Comparison of ENCODE assay signal across 15 cellular contexts in the genomic region with DNA sequence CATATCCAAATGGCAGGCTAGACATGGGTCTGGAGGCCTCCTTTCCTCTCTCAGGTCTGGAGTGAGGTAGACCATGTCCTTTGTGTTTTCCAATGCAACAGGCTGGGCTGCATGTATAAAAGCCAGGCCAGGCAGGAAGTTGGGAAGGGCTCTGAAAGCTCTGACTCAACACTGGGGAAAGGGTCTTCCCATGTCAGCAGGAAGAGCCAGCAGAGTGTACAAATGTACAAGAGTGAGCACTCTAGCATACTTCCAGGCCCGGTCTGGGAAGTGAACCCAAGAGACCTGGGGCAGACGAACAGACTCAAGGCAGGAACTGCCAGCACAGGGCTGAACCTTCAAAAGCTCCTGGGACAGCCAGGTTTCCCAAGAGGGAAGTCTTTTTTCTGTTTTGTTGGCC. TPM values are rescaled to one million over a fixed set of nuclear protein-coding genes. Genes with fewer than 3 reads are reported as not detected.
DNase-seq lines count a peak whose midpoint lies in the region; ATAC-seq, FAIRE-seq and TF ChIP-seq lines count a peak whose summit lies in the region.
"Had no signal": no experiment of that assay in that cellular context is flagged by ENCODE, and none has a peak within 500 bp of the region (broad histone marks: within the 10 kb centered on the region; RNA-seq: fewer than 3 reads in every experiment).

No MANE protein-coding gene starts in this region.

- no peak overlapping the region for H3K4me3 ChIP-seq in heart left ventricle
- H3K4me3 ChIP-seq in brain microvascular endothelial cell (ENCODE audit: low read depth, low read length), result no peak overlapping the region
- H3K4me3 ChIP-seq in spleen, result no peak overlapping the region
- H3K4me3 ChIP-seq in esophagus squamous epithelium, result no peak overlapping the region

- H3K36me3 Mint-ChIP-seq in activated CD8-positive, alpha-beta memory T cell treated with anti-CD3 and anti-CD28 coated beads, Interleukin-2, amount 10 ng/mL, durations not matched to agents 7 days and 5 days, result no peaks in the 10 kb centered on the region
- H3K36me3 Mint-ChIP-seq: IgD-negative memory B cell, type B pancreatic cell had no signal

- peak overlapping the region in 11 of 12 donors; percentile 3 to 66 (median 39) for H3K27ac ChIP-seq in heart left ventricle
- peak overlapping the region; percentile 40 for H3K27ac ChIP-seq in brain microvascular endothelial cell
- peak overlapping the region in 6 of 8 donors; percentile 13 to 66 (median 38) for H3K27ac ChIP-seq in spleen
- H3K27ac ChIP-seq in esophagus squamous epithelium, result peak overlapping the region in 2 of 4 donors; percentile 14 to 33

- in situ Hi-C loops in brain microvascular endothelial cell (cut with HindIII; ENCODE audit: low pct_ligation_motif_present, low sequenced_read_pairs), result loop anchor here (10.0 kb wide), 1 partner anchor 137 kb away; no protein-coding TSS in a partner anchor

- H3K4me1 ChIP-seq in heart left ventricle, result peaks cover 0 to 50% (median 23%) of the 10 kb centered on the region in 12 donors
- peaks cover 0 to 52% (median 31%) of the 10 kb centered on the region in 6 donors for H3K4me1 ChIP-seq in spleen
- H3K4me1 ChIP-seq in esophagus squamous epithelium, result peaks cover 0 to 22% (median under 1%) of the 10 kb centered on the region in 3 donors

- TF ChIP-seq POLR2A in heart left ventricle (IDR thresholded peaks at IDR 0.05) (no peak), spleen (IDR thresholded peaks at IDR 0.05) (no peak), esophagus squamous epithelium (IDR thresholded peaks at IDR 0.05) (no peak)

- H3K36me3 ChIP-seq in heart left ventricle (peaks cover 0 to 12% (median 0%) of the 10 kb centered on the region in 9 donors), brain microvascular endothelial cell (replicated peaks) (no peaks in the 10 kb centered on the region), spleen (peaks cover 0 to 29% (median 10%) of the 10 kb centered on the region in 6 donors), esophagus squamous epithelium (peaks cover 0 to 12% (median 0%) of the 10 kb centered on the region in 3 donors)

- WGBS in heart left ventricle, 4 donors, result 16 to 47% (median 35%) methylated on average over 2 of the region's 2 CpGs
- 28 to 41% (median 31%) methylated on average over 2 of the region's 2 CpGs for WGBS in spleen, 5 donors
- WGBS in esophagus squamous epithelium, 2 donors, result 40 to 63% methylated on average over 2 of the region's 2 CpGs

- H3K27me3 ChIP-seq in heart left ventricle (no peaks in the 10 kb centered on the region), brain microvascular endothelial cell (replicated peaks) (no peaks in the 10 kb centered on the region), spleen (replicated peaks in 1 of 7) (no peaks in the 10 kb centered on the region), esophagus squamous epithelium (no peaks in the 10 kb centered on the region)

- no peaks in the 10 kb centered on the region for H3K27me3 Mint-ChIP-seq in activated CD8-positive, alpha-beta memory T cell treated with anti-CD3 and anti-CD28 coated beads, Interleukin-2, amount 10 ng/mL, durations not matched to agents 7 days and 5 days
- H3K27me3 Mint-ChIP-seq: activated naive CD8-positive, alpha-beta T cell treated with anti-CD3 and anti-CD28 coated beads, Interleukin-2, amount 10 ng/mL, durations not matched to agents 7 days and 5 days; IgD-negative memory B cell; type B pancreatic cell had no signal

- H3K9me3 ChIP-seq in heart left ventricle, result no peaks in the 10 kb centered on the region
- no peaks in the 10 kb centered on the region for H3K9me3 ChIP-seq in spleen
- H3K9me3 ChIP-seq in esophagus squamous epithelium, result no peaks in the 10 kb centered on the region

- DNase-seq in heart left ventricle (no peak), cardiac septum (ENCODE audit: low spot score) (no peak), brain microvascular endothelial cell (peak; percentile 20), islet precursor cell (peak; percentile 83), spleen (no peak), frontal cortex (ENCODE audit: low spot score in 2 of 2) (no peak), esophagus squamous epithelium (lab: John Stamatoyannopoulos, UW) (no peak)
- DNase-seq in activated CD8-positive, alpha-beta memory T cell treated with anti-CD3 and anti-CD28 coated beads, Interleukin-2, amount 10 ng/mL, durations not matched to agents 7 days and 5 days, result no peak
- DNase-seq: activated naive CD8-positive, alpha-beta T cell treated with anti-CD3 and anti-CD28 coated beads, Interleukin-2, amount 10 ng/mL, durations not matched to agents 7 days and 5 days; Calu3; NCI-H524; SHP77 treated with DMSO at 0.1 percent for 48 hours had no signal

- intact Hi-C loops in heart left ventricle (cut with DNase I) (loop anchor here (2.0 to 10.0 kb wide), 17 partner anchors 37 to 677 kb away; a partner anchor contains a TSS), cardiac septum (cut with DNase I) (loop anchor here (5.0 kb wide), 2 partner anchors 140 to 220 kb away; no protein-coding TSS in a partner anchor), spleen (cut with DNase I; ENCODE audit: low total_unique reads) (loop anchor here (10.0 kb wide), 2 partner anchors 137 to 347 kb away; a partner anchor contains a TSS), esophagus squamous epithelium (cut with DNase I) (loop anchor here (5.0 to 10.0 kb wide), 2 partner anchors 217 to 355 kb away; no protein-coding TSS in a partner anchor)

- H3K4me1 Mint-ChIP-seq in activated CD8-positive, alpha-beta memory T cell treated with anti-CD3 and anti-CD28 coated beads, Interleukin-2, amount 10 ng/mL, durations not matched to agents 7 days and 5 days, result peaks cover 35% of the 10 kb centered on the region

- TF ChIP-seq CTCF in heart left ventricle (IDR thresholded peaks at IDR 0.05) (no peak), brain microvascular endothelial cell (IDR thresholded peaks at IDR 0.05; ENCODE audit: low read depth, low read length, missing control alignments) (no peak), spleen (IDR thresholded peaks at IDR 0.05 in 8 of 11, conservative IDR thresholded peaks at IDR 0.05 in 3 of 11) (no peak), esophagus squamous epithelium (IDR thresholded peaks at IDR 0.05) (no peak)

- no peaks in the 10 kb centered on the region for H3K9me3 Mint-ChIP-seq in activated CD8-positive, alpha-beta memory T cell treated with anti-CD3 and anti-CD28 coated beads, Interleukin-2, amount 10 ng/mL, durations not matched to agents 7 days and 5 days (ENCODE audit: low read depth)
- H3K9me3 Mint-ChIP-seq: activated naive CD8-positive, alpha-beta T cell treated with anti-CD3 and anti-CD28 coated beads, Interleukin-2, amount 10 ng/mL, durations not matched to agents 7 days and 5 days; IgD-negative memory B cell; type B pancreatic cell had no signal

- H3K27ac Mint-ChIP-seq in activated CD8-positive, alpha-beta memory T cell treated with anti-CD3 and anti-CD28 coated beads, Interleukin-2, amount 10 ng/mL, durations not matched to agents 7 days and 5 days, result no peak overlapping the region
- H3K27ac Mint-ChIP-seq: activated naive CD8-positive, alpha-beta T cell treated with anti-CD3 and anti-CD28 coated beads, Interleukin-2, amount 10 ng/mL, durations not matched to agents 7 days and 5 days; IgD-negative memory B cell; type B pancreatic cell had no signal

- peak; percentile 2 to 49 (median 22) for ATAC-seq in heart left ventricle
- ATAC-seq in activated CD8-positive, alpha-beta memory T cell treated with anti-CD3 and anti-CD28 coated beads, Interleukin-2, amount 10 ng/mL, durations not matched to agents 7 days and 5 days, result no peak

- H3K4me3 Mint-ChIP-seq in activated CD8-positive, alpha-beta memory T cell treated with anti-CD3 and anti-CD28 coated beads, Interleukin-2, amount 10 ng/mL, durations not matched to agents 7 days and 5 days, result no peak overlapping the region
- H3K4me3 Mint-ChIP-seq: activated naive CD8-positive, alpha-beta T cell treated with anti-CD3 and anti-CD28 coated beads, Interleukin-2, amount 10 ng/mL, durations not matched to agents 7 days and 5 days; type B pancreatic cell had no signal

- no peak for FAIRE-seq in frontal cortex (lab: Jason Lieb, UNC)
- FAIRE-seq: TTC549 had no signal

- CTCF ChIA-PET in activated CD8-positive, alpha-beta memory T cell treated with anti-CD3 and anti-CD28 coated beads, Interleukin-2, amount 10 ng/mL, durations not matched to agents 7 days and 5 days (lab: Charles Lee), result interaction anchor here (2.2 to 2.8 kb wide), 2 partner anchors 48 to 196 kb away, joined by 4 to 21 read pairs; no protein-coding TSS in a partner anchor

RNA-seq across cellular contexts. Expression of a gene that starts 7.0 kb away (rescaled TPM):
- total RNA-seq in heart left ventricle (10 to 100 TPM; 25.6 to 46.2 (median 37.6) TPM), cardiac septum (31.5 TPM), spleen (10 to 100 TPM; 25.2 to 57.1 (median 35.5) TPM), frontal cortex (28.1 TPM), esophagus squamous epithelium (10 to 100 TPM; 15.8 to 26.9 (median 20.7) TPM)
- polyA plus RNA-seq in heart left ventricle (10 to 100 TPM; 29.6 to 51.4 TPM), spleen (10 to 100 TPM; 32.1 to 38.8 (median 38.8) TPM)
- total RNA-seq in activated CD8-positive, alpha-beta memory T cell treated with anti-CD3 and anti-CD28 coated beads, Interleukin-2, amount 10 ng/mL, durations not matched to agents 7 days and 5 days, result 10 to 100 TPM; 32.1 to 33.4 TPM

RNA-seq across cellular contexts. Expression of a gene that starts 7.3 kb away (rescaled TPM):
- 10 to 100 TPM; 15.3 to 27.7 (median 18.2) TPM for total RNA-seq in heart left ventricle
- polyA plus RNA-seq in heart left ventricle, result 10 to 100 TPM in 1 of 2 donors, 1 to 10 TPM in 1; 8.0 to 19.8 TPM
- 17.9 TPM for total RNA-seq in cardiac septum
- 10 to 100 TPM in 2 of 7 donors, 1 to 10 TPM in 5; 5.7 to 11.5 (median 9.4) TPM for total RNA-seq in spleen
- 1 to 10 TPM; 3.0 to 3.9 (median 3.7) TPM for polyA plus RNA-seq in spleen
- total RNA-seq in activated CD8-positive, alpha-beta memory T cell treated with anti-CD3 and anti-CD28 coated beads, Interleukin-2, amount 10 ng/mL, durations not matched to agents 7 days and 5 days, result 10 to 100 TPM in 1 of 2 experiments, 1 to 10 TPM in 1; 8.7 to 11.0 TPM
- total RNA-seq in frontal cortex, result 7.7 TPM
- total RNA-seq in esophagus squamous epithelium, result 10 to 100 TPM in 2 of 4 donors, 1 to 10 TPM in 2; 7.5 to 18.1 (median 11.6) TPM

RNA-seq across cellular contexts. Expression of a gene that starts 55.8 kb away (rescaled TPM):
- total RNA-seq in heart left ventricle, result 10 to 100 TPM; 17.5 to 28.8 (median 19.5) TPM
- 10 to 100 TPM; 28.0 to 29.0 TPM for polyA plus RNA-seq in heart left ventricle
- 17.8 TPM for total RNA-seq in cardiac septum
- 10 to 100 TPM; 38.1 to 50.7 (median 49.4) TPM for total RNA-seq in spleen
- polyA plus RNA-seq in spleen, result 10 to 100 TPM; 39.3 to 69.1 (median 58.0) TPM
- total RNA-seq in activated CD8-positive, alpha-beta memory T cell treated with anti-CD3 and anti-CD28 coated beads, Interleukin-2, amount 10 ng/mL, durations not matched to agents 7 days and 5 days, result 10 to 100 TPM; 54.5 to 57.0 TPM
- total RNA-seq in frontal cortex, result 14.3 TPM
- 10 to 100 TPM; 31.8 to 45.4 (median 37.9) TPM for total RNA-seq in esophagus squamous epithelium

RNA-seq across cellular contexts. Expression of a gene that starts 59.3 kb away (rescaled TPM):
- total RNA-seq in heart left ventricle (1 to 10 TPM in 4 of 9 donors, under 1 TPM in 5; 0.42 to 3.7 (median 1.00) TPM), cardiac septum (1.9 TPM), spleen (1 to 10 TPM in 5 of 7 donors, under 1 TPM in 2; 0.37 to 7.3 (median 2.3) TPM), frontal cortex (1.6 TPM), esophagus squamous epithelium (1 to 10 TPM in 2 of 4 donors, under 1 TPM in 2; 0.11 to 2.5 (median 1.3) TPM)
- polyA plus RNA-seq in heart left ventricle (1 to 10 TPM in 1 of 2 donors, under 1 TPM in 1; 0.57 to 1.2 TPM), spleen (1 to 10 TPM in 2 of 3 donors, under 1 TPM in 1; 0.93 to 2.4 (median 2.3) TPM)
- total RNA-seq in activated CD8-positive, alpha-beta memory T cell treated with anti-CD3 and anti-CD28 coated beads, Interleukin-2, amount 10 ng/mL, durations not matched to agents 7 days and 5 days, result not detected

RNA-seq across cellular contexts. Expression of a gene that starts 59.8 kb away (rescaled TPM):
- total RNA-seq in heart left ventricle (100 to 1,000 TPM; 210 to 345 (median 247) TPM), cardiac septum (261 TPM), spleen (10 to 100 TPM; 27.0 to 82.6 (median 56.5) TPM), frontal cortex (16.7 TPM), esophagus squamous epithelium (100 to 1,000 TPM in 1 of 4 donors, 10 to 100 TPM in 3; 55.5 to 118 (median 73.3) TPM)
- polyA plus RNA-seq in heart left ventricle (100 to 1,000 TPM; 122 to 129 TPM), spleen (10 to 100 TPM in 1 of 3 donors, 1 to 10 TPM in 2; 5.3 to 17.6 (median 7.7) TPM)
- total RNA-seq in activated CD8-positive, alpha-beta memory T cell treated with anti-CD3 and anti-CD28 coated beads, Interleukin-2, amount 10 ng/mL, durations not matched to agents 7 days and 5 days, result 10 to 100 TPM; 19.8 to 33.0 TPM

Comparison
In these comparisons a context has a peak if more than half of its experiments do, and no peak if none do; other contexts are left out.
1. DNase-seq: peak in brain microvascular endothelial cell (single experiment) and islet precursor cell (single experiment); none in heart left ventricle (0 of 5), cardiac septum (single experiment), spleen (single experiment), activated CD8-positive, alpha-beta memory T cell treated with anti-CD3 and anti-CD28 coated beads, Interleukin-2, amount 10 ng/mL, durations not matched to agents 7 days and 5 days (single experiment), frontal cortex (0 of 2) and esophagus squamous epithelium (single experiment).